ENCODE assay signal across 16 cellular contexts in the genomic region with DNA sequence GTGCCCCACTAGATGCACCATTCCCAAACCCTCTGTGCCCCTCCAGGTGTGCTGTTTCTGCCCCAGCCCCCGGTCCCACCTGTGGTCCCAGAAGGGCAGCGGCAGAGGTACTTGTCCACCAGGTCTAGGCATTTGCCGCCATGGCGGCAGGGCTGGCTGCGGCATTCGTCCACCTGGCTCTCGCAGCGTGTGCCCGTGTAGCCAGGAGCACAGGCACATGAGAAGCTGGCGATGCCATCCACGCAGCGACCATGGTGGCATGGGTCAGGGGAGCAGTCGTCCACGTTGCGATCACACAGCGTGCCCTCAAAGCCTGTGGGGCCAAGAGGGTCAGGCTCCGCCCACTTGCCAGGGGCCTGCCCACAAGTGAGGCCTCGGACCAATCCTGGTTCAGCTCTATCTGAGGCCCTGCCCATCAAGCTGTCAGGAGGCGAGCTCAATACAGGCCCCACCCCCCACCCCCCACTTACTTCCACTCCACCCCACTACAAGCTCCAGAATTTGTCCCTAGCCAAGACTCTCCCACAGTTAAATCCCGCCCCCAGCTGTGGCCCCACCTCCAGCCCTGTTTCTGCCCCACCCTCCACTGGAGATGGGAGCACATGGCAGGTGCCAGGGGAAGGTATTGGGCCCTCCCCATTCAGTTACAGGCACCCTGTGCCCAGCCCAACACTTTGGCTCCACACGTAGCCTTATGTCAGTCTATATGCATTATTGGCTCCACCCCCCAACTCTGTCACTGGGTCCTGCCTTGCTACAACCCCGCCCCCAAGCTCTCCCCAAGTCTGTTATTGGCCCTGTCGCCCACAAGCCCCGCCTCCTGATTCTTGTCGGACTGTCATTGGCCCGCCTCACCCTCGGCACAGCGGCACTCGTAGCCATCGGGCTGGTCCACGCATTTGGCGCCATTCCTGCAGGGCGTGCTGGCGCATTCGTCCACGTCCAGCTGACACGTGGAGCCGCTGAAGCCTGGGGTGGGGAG. TPM values are rescaled to one million over a fixed set of nuclear protein-coding genes. Genes with fewer than 3 reads are reported as not detected.
A peak's percentile ranks its signal among the peaks of the same experiment; 100 is the strongest.
DNase-seq lines count a peak whose midpoint lies in the region; ATAC-seq and TF ChIP-seq lines count a peak whose summit lies in the region.
"Had no signal": no experiment of that assay in that cellular context is flagged by ENCODE, and none has a peak within 500 bp of the region (broad histone marks: within the 10 kb centered on the region; RNA-seq: fewer than 3 reads in every experiment).

No MANE protein-coding gene starts in this region.

- H3K27me3 ChIP-seq in gastrocnemius medialis: peaks cover 0 to 3% (median 0%) of the 10 kb centered on the region in 3 donors

- no peaks in the 10 kb centered on the region for H3K9me3 ChIP-seq in gastrocnemius medialis

- H3K27ac Mint-ChIP-seq in chondrocyte (ENCODE audit: unreplicated experiment): no peak overlapping the region
- H3K27ac Mint-ChIP-seq: T-cell had no signal

- no peak for ATAC-seq in HG02973 (IDR thresholded peaks at IDR 0.05; ENCODE audit: unreplicated experiment)
- no peak for ATAC-seq in gastrocnemius medialis
- ATAC-seq: T-cell had no signal

- TF ChIP-seq CTCF in NB4 (IDR thresholded peaks at IDR 0.05; ENCODE audit: low read depth, low read length): no peak
- no peak for TF ChIP-seq CTCF in gastrocnemius medialis (IDR thresholded peaks at IDR 0.05 in 4 of 5, conservative IDR thresholded peaks at IDR 0.05 in 1 of 5)
- no peak for TF ChIP-seq CTCF in chondrocyte (IDR thresholded peaks at IDR 0.05)

- H3K36me3 Mint-ChIP-seq in chondrocyte (ENCODE audit: low read depth): peaks cover 44% of the 10 kb centered on the region
- H3K36me3 Mint-ChIP-seq: CD14-positive monocyte, T-cell had no signal

- DNase-seq in A172 (ENCODE audit: low spot score) (peak; percentile 48), AG20443 (ENCODE audit: low spot score) (peak; percentile 49), NB4 (ENCODE audit: low read depth) (peak; percentile 30), erythroblast (lab: John Stamatoyannopoulos, UW) (peak; percentile 29 to 40), gastrocnemius medialis (no peak), chondrocyte (ENCODE audit: low spot score) (no peak)
- no peak for DNase-seq in activated effector memory CD4-positive, alpha-beta T cell treated with anti-CD3 and anti-CD28 coated beads, Interleukin-2, amount 50 U/mL, for 16 hours
- DNase-seq: activated CD4-positive, CD25-positive, alpha-beta regulatory T cell treated with anti-CD3 and anti-CD28 coated beads, Interleukin-2, amount 50 U/mL, for 72 hours; amygdala; head of caudate nucleus; kidney glomerular epithelial cell; NCI-H146; NCI-H526 treated with DMSO at 0.1 percent for 48 hours; T-cell had no signal

- H3K36me3 ChIP-seq in gastrocnemius medialis: no peaks in the 10 kb centered on the region

- no peaks in the 10 kb centered on the region for H3K4me1 Mint-ChIP-seq in chondrocyte (ENCODE audit: low read depth)
- H3K4me1 Mint-ChIP-seq: CD14-positive monocyte, T-cell had no signal

- intact Hi-C loops in gastrocnemius medialis (cut with DNase I; ENCODE audit: low total_unique reads): no loop called here

- peak overlapping the region in 2 of 4 donors; percentile 21 to 31 for H3K27ac ChIP-seq in gastrocnemius medialis

- H3K9me3 Mint-ChIP-seq in chondrocyte (ENCODE audit: low read depth): no peaks in the 10 kb centered on the region
- H3K9me3 Mint-ChIP-seq: T-cell had no signal

- in situ Hi-C loops in gastrocnemius medialis (cut with MboI; ENCODE audit: low sequenced_read_pairs in 4 of 4): no loop called here

- no peak overlapping the region for H3K4me3 Mint-ChIP-seq in chondrocyte (ENCODE audit: unreplicated experiment)
- H3K4me3 Mint-ChIP-seq: CD14-positive monocyte, T-cell had no signal

- H3K27me3 Mint-ChIP-seq in chondrocyte (ENCODE audit: low read depth): no peaks in the 10 kb centered on the region

- no peak for TF ChIP-seq POLR2A in NB4 (IDR thresholded peaks at IDR 0.05; ENCODE audit: extremely low read depth, insufficient read length)
- TF ChIP-seq POLR2A in erythroblast (IDR thresholded peaks at IDR 0.05; ENCODE audit: low read length): no peak
- no peak for TF ChIP-seq POLR2A in gastrocnemius medialis (IDR thresholded peaks at IDR 0.05)

- no peaks in the 10 kb centered on the region for H3K4me1 ChIP-seq in gastrocnemius medialis

- H3K4me3 ChIP-seq in NB4 (ENCODE audit: low read depth, low read length) (no peak overlapping the region), gastrocnemius medialis (no peak overlapping the region)

RNA-seq across cellular contexts. Expression of gene NOTCH3, which starts 13.5 kb away (rescaled TPM):
- total RNA-seq in A172 (2014; rRNA removed; shearing (Covaris generic)): 16.1 and 18.6 TPM in 2 replicates
- 10 to 100 TPM in 3 of 4 donors, 1 to 10 TPM in 1; 6.4 to 53.3 (median 32.7) TPM for total RNA-seq in gastrocnemius medialis
- total RNA-seq in chondrocyte: 78.6 to 559 TPM (median 553 TPM) in 3 replicates

RNA-seq across cellular contexts. Expression of gene EPHX3, which starts 44.9 kb away (rescaled TPM):
- total RNA-seq in A172 (2014; rRNA removed; shearing (Covaris generic)): not detected in 2 replicates
- total RNA-seq in gastrocnemius medialis (not detected), chondrocyte (0.15 to 0.38 TPM in 2 of 3 replicates, not detected in the other)

Comparison
In these comparisons a context has a peak if more than half of its experiments do, and no peak if none do; other contexts are left out.
1. DNase-seq: peak in A172 (single experiment), AG20443 (single experiment), NB4 (single experiment) and erythroblast (2 of 2); none in gastrocnemius medialis (0 of 2), chondrocyte (single experiment) and activated effector memory CD4-positive, alpha-beta T cell treated with anti-CD3 and anti-CD28 coated beads, Interleukin-2, amount 50 U/mL, for 16 hours (single experiment).